In genomic region chr10:97532935-97533671, GRCh38 we compare ENCODE assay signal across 1 cellular context.
TF ChIP-seq lines count a peak whose summit lies in the region.

No MANE protein-coding gene starts in this region.

TF ChIP-seq in SK-N-SH treated with all-trans-retinoic acid at 6 μM for 48 hours, 23 proteins besides CTCF, POLR2A, EP300 and RAD21 (continued from another document):
- TF ChIP-seq, protein P1, sequence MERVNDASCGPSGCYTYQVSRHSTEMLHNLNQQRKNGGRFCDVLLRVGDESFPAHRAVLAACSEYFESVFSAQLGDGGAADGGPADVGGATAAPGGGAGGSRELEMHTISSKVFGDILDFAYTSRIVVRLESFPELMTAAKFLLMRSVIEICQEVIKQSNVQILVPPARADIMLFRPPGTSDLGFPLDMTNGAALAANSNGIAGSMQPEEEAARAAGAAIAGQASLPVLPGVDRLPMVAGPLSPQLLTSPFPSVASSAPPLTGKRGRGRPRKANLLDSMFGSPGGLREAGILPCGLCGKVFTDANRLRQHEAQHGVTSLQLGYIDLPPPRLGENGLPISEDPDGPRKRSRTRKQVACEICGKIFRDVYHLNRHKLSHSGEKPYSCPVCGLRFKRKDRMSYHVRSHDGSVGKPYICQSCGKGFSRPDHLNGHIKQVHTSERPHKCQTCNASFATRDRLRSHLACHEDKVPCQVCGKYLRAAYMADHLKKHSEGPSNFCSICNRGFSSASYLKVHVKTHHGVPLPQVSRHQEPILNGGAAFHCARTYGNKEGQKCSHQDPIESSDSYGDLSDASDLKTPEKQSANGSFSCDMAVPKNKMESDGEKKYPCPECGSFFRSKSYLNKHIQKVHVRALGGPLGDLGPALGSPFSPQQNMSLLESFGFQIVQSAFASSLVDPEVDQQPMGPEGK (CRISPR knock-in tag; IDR thresholded peaks at IDR 0.05; ENCODE audit: borderline replicate concordance) = no peak
- TF ChIP-seq ZFP30 (CRISPR knock-in tag; IDR thresholded peaks at IDR 0.05) = no peak
- no peak for TF ChIP-seq RARB (CRISPR knock-in tag; IDR thresholded peaks at IDR 0.05)
- TF ChIP-seq, protein P2, sequence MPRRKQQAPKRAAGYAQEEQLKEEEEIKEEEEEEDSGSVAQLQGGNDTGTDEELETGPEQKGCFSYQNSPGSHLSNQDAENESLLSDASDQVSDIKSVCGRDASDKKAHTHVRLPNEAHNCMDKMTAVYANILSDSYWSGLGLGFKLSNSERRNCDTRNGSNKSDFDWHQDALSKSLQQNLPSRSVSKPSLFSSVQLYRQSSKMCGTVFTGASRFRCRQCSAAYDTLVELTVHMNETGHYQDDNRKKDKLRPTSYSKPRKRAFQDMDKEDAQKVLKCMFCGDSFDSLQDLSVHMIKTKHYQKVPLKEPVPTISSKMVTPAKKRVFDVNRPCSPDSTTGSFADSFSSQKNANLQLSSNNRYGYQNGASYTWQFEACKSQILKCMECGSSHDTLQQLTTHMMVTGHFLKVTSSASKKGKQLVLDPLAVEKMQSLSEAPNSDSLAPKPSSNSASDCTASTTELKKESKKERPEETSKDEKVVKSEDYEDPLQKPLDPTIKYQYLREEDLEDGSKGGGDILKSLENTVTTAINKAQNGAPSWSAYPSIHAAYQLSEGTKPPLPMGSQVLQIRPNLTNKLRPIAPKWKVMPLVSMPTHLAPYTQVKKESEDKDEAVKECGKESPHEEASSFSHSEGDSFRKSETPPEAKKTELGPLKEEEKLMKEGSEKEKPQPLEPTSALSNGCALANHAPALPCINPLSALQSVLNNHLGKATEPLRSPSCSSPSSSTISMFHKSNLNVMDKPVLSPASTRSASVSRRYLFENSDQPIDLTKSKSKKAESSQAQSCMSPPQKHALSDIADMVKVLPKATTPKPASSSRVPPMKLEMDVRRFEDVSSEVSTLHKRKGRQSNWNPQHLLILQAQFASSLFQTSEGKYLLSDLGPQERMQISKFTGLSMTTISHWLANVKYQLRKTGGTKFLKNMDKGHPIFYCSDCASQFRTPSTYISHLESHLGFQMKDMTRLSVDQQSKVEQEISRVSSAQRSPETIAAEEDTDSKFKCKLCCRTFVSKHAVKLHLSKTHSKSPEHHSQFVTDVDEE (CRISPR knock-in tag; IDR thresholded peaks at IDR 0.05) = no peak
- TF ChIP-seq, protein P3, sequence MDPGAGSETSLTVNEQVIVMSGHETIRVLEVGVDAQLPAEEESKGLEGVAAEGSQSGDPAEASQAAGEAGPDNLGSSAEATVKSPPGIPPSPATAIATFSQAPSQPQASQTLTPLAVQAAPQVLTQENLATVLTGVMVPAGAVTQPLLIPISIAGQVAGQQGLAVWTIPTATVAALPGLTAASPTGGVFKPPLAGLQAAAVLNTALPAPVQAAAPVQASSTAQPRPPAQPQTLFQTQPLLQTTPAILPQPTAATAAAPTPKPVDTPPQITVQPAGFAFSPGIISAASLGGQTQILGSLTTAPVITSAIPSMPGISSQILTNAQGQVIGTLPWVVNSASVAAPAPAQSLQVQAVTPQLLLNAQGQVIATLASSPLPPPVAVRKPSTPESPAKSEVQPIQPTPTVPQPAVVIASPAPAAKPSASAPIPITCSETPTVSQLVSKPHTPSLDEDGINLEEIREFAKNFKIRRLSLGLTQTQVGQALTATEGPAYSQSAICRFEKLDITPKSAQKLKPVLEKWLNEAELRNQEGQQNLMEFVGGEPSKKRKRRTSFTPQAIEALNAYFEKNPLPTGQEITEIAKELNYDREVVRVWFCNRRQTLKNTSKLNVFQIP (CRISPR knock-in tag; IDR thresholded peaks at IDR 0.05; ENCODE audit: borderline replicate concordance, low read depth) = no peak
- no peak for TF ChIP-seq ZNF70 (CRISPR knock-in tag; IDR thresholded peaks at IDR 0.05)
